29 cellular contexts compared by ENCODE assay signal in genomic region chr7:35865287-35865686, GRCh38.
"Had no signal": no experiment of that assay in that cellular context is flagged by ENCODE, and none has a peak within 500 bp of the region (broad histone marks: within the 10 kb centered on the region; RNA-seq: fewer than 3 reads in every experiment).

No MANE protein-coding gene starts in this region.

- H3K9me3 Mint-ChIP-seq: activated CD4-positive, alpha-beta memory T cell treated with anti-CD3 and anti-CD28 coated beads for 36 hours; activated CD4-positive, alpha-beta T cell treated with anti-CD3 and anti-CD28 coated beads, Interleukin-2, amount 10 ng/mL, durations not matched to agents 7 days and 5 days; activated naive CD4-positive, alpha-beta T cell treated with anti-CD3 and anti-CD28 coated beads, Interleukin-2, amount 50 U/mL, for 72 hours; activated naive CD8-positive, alpha-beta T cell treated with anti-CD3 and anti-CD28 coated beads, Interleukin-2, amount 50 U/mL, for 24 hours; activated T-cell treated with anti-CD3 and anti-CD28 coated beads, Interleukin-2, amount 50 U/mL, for 4 hours had no signal

- H3K27me3 Mint-ChIP-seq: activated CD4-positive, alpha-beta memory T cell treated with anti-CD3 and anti-CD28 coated beads for 36 hours; activated CD4-positive, alpha-beta T cell treated with anti-CD3 and anti-CD28 coated beads, Interleukin-2, amount 10 ng/mL, durations not matched to agents 7 days and 5 days; activated naive CD8-positive, alpha-beta T cell treated with anti-CD3 and anti-CD28 coated beads, Interleukin-2, amount 50 U/mL, for 24 hours; brain had no signal

- H3K27ac Mint-ChIP-seq: activated CD4-positive, alpha-beta memory T cell treated with anti-CD3 and anti-CD28 coated beads for 36 hours; activated CD4-positive, alpha-beta T cell treated with anti-CD3 and anti-CD28 coated beads, Interleukin-2, amount 10 ng/mL, durations not matched to agents 7 days and 5 days had no signal

- H3K4me3 ChIP-seq: SJCRH30 had no signal

- H3K27ac ChIP-seq: SJCRH30, VCaP had no signal

- DNase-seq: activated CD4-positive, alpha-beta memory T cell treated with anti-CD3 and anti-CD28 coated beads for 36 hours; activated CD4-positive, alpha-beta T cell treated with anti-CD3 and anti-CD28 coated beads, Interleukin-2, amount 10 ng/mL, durations not matched to agents 7 days and 5 days; activated CD4-positive, CD25-positive, alpha-beta regulatory T cell; activated CD8-positive, alpha-beta memory T cell treated with anti-CD3 and anti-CD28 coated beads for 24 hours; activated effector memory CD4-positive, alpha-beta T cell treated with anti-CD3 and anti-CD28 coated beads, Interleukin-2, amount 50 U/mL, for 16 hours; activated naive CD4-positive, alpha-beta T cell treated with Interleukin-2 at 50 U/mL for 16 hours; activated naive CD8-positive, alpha-beta T cell treated with anti-CD3 and anti-CD28 coated beads, Interleukin-2, amount 50 U/mL, for 24 hours; activated T-cell treated with anti-CD3 and anti-CD28 coated beads, Interleukin-2, amount 50 U/mL, for 4 hours; amygdala; Karpas-422; MM.1S; NCI-H1105 treated with DMSO at 0.1 percent for 48 hours; NCI-H1436 treated with DMSO at 0.1 percent for 48 hours; NCI-H187; NCI-H2081; NCI-H510A treated with DMSO at 0.1 percent for 48 hours; NCI-H69; NK-92 treated with Interleukin-12 subunit alpha and Interleukin-12 subunit beta, amount 100 ng/mL, for 24 hours; OCI-M1; RPMI8226; SJCRH30; SK-N-SH; T-helper 1 cell had no signal

- H3K4me3 Mint-ChIP-seq: activated CD4-positive, alpha-beta memory T cell treated with anti-CD3 and anti-CD28 coated beads for 36 hours; activated CD4-positive, alpha-beta T cell treated with anti-CD3 and anti-CD28 coated beads, Interleukin-2, amount 10 ng/mL, durations not matched to agents 7 days and 5 days; activated naive CD8-positive, alpha-beta T cell treated with anti-CD3 and anti-CD28 coated beads, Interleukin-2, amount 50 U/mL, for 24 hours; activated T-cell treated with anti-CD3 and anti-CD28 coated beads, Interleukin-2, amount 50 U/mL, for 4 hours; brain had no signal

- FAIRE-seq: astrocyte had no signal

- H3K9ac ChIP-seq: SK-N-SH had no signal

- ATAC-seq: activated naive CD4-positive, alpha-beta T cell treated with anti-CD3 and anti-CD28 coated beads, Interleukin-2, amount 50 U/mL, for 72 hours; activated naive CD8-positive, alpha-beta T cell treated with anti-CD3 and anti-CD28 coated beads, Interleukin-2, amount 50 U/mL, for 24 hours; activated T-cell treated with anti-CD3 and anti-CD28 coated beads, Interleukin-2, amount 50 U/mL, for 4 hours; Panc1; Right ventricle myocardium inferior had no signal

- H3K9me3 ChIP-seq: SK-N-SH had no signal

- H3K4me1 ChIP-seq: SJCRH30 had no signal
